14 cellular contexts compared by ENCODE assay signal in the genomic region with DNA sequence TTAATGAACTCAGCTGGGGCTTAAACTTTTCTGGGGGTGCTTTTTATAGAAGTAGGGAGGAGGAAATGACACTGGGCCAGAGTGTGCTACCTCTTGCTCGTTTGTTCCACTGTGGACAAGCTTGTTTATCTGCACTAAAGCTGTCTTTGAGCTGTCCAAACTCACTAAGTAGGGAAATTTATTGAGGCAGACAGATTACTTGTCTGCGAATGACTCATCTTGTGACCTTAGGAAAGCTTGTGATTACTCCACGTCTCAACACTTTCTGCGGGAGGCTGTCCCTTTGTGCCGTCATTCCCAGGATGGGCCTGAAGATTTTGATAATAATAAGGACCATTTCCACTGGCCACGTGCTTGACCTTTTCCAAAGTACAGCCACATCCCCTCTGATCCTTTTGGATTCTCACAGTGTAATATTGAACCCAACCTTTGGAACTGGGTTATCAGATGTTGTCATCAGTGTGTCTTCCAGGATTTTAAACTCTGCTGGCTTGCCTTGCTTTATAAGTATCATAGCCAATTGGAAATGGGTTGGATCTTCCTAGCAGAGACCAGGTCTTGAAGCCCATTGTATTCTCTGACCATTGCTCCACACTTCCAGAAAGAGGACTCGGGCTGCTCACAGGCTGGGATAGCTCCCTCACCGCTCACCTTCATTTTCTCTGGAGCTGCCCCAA.
DNase-seq lines count a peak whose midpoint lies in the region; ATAC-seq and TF ChIP-seq lines count a peak whose summit lies in the region.
"Had no signal": no experiment of that assay in that cellular context is flagged by ENCODE, and none has a peak within 500 bp of the region (broad histone marks: within the 10 kb centered on the region; RNA-seq: fewer than 3 reads in every experiment).

No MANE protein-coding gene starts in this region.

- intact Hi-C loops in mucosa of descending colon (cut with DNase I, micrococcal nuclease) = no loop called here
- intact Hi-C loops in transverse colon (cut with DNase I; ENCODE audit: low total_unique reads) = loop anchor here (2.0 kb wide), 1 partner anchor 74 kb away; no protein-coding TSS in a partner anchor
- intact Hi-C loops in A673 (cut with micrococcal nuclease; ENCODE audit: unreplicated experiment) = no loop called here

- no peak for TF ChIP-seq EP300 in transverse colon (IDR thresholded peaks at IDR 0.05; ENCODE audit: low read depth)

- H3K27ac ChIP-seq in transverse colon (peak overlapping the region in 3 of 4 donors; percentile 13 to 40 (median 14)), A673 (ENCODE audit: low read depth, low read length, poor library complexity, severe bottlenecking) (no peak overlapping the region)
- H3K27ac ChIP-seq: SJCRH30, thyroid gland had no signal

- ATAC-seq in mucosa of descending colon (peak; percentile 42), HG02973 (IDR thresholded peaks at IDR 0.05; ENCODE audit: unreplicated experiment) (no peak)

- TF ChIP-seq CTCF in mucosa of descending colon (IDR thresholded peaks at IDR 0.05) (no peak), transverse colon (IDR thresholded peaks at IDR 0.05) (no peak), A673 (conservative IDR thresholded peaks at IDR 0.05; ENCODE audit: low read depth, low read length) (no peak)

- H3K4me3 ChIP-seq in mucosa of descending colon (no peak overlapping the region), transverse colon (no peak overlapping the region), A673 (ENCODE audit: low read depth, low read length, poor library complexity, severe bottlenecking) (no peak overlapping the region)
- H3K4me3 ChIP-seq: SJCRH30, thyroid gland had no signal

- no peak for TF ChIP-seq POLR2A in transverse colon (IDR thresholded peaks at IDR 0.05)

- in situ Hi-C loops in transverse colon (cut with MboI; ENCODE audit: low pct_ligation_motif_present in 1 of 4, low pct_unique_long_range_greater_than_20kb in 1 of 4, low sequenced_read_pairs in 3 of 4) = no loop called here

- no peaks in the 10 kb centered on the region for H3K36me3 ChIP-seq in mucosa of descending colon (ENCODE audit: low read depth)
- no peaks in the 10 kb centered on the region for H3K36me3 ChIP-seq in transverse colon
- no peaks in the 10 kb centered on the region for H3K36me3 ChIP-seq in A673 (ENCODE audit: insufficient read depth, low read length, poor library complexity, severe bottlenecking)
- H3K36me3 ChIP-seq: SJCRH30, thyroid gland had no signal

- CTCF ChIA-PET in A673 (lab: Charles Lee) = no interaction called here

- no peaks in the 10 kb centered on the region for H3K4me1 ChIP-seq in mucosa of descending colon (ENCODE audit: low read depth)
- peaks cover 0 to 2% (median 0%) of the 10 kb centered on the region in 4 donors for H3K4me1 ChIP-seq in transverse colon
- H3K4me1 ChIP-seq in A673 (ENCODE audit: insufficient read depth, low read length, poor library complexity, severe bottlenecking) = no peaks in the 10 kb centered on the region
- H3K4me1 ChIP-seq: thyroid gland had no signal

- H3K9me3 ChIP-seq in mucosa of descending colon (no peaks in the 10 kb centered on the region), transverse colon (no peaks in the 10 kb centered on the region), A673 (ENCODE audit: low read depth, low read length, poor library complexity, severe bottlenecking) (no peaks in the 10 kb centered on the region)
- H3K9me3 ChIP-seq: SJCRH30, thyroid gland had no signal

- H3K27me3 ChIP-seq in transverse colon = no peaks in the 10 kb centered on the region
- H3K27me3 ChIP-seq in A673 (replicated peaks; ENCODE audit: insufficient read depth, low read depth, low read length, poor library complexity) = no peaks in the 10 kb centered on the region
- H3K27me3 ChIP-seq: SJCRH30, thyroid gland had no signal

- peak; percentile 9 for DNase-seq in RKO (ENCODE audit: low spot score)
- peak; percentile 36 for DNase-seq in epidermal melanocyte (ENCODE audit: insufficient read length, low spot score)
- DNase-seq in mucosa of descending colon = peak in 1 of 3 donors; percentile 20
- DNase-seq in transverse colon = no peak
- DNase-seq in A673 (ENCODE audit: low spot score) = no peak
- no peak for DNase-seq in NOMO-1 treated with DMSO at 0.1 percent for 48 hours (lab: John Stamatoyannopoulos, UW; ENCODE audit: unreplicated experiment)
- DNase-seq: activated CD8-positive, alpha-beta memory T cell treated with anti-CD3 and anti-CD28 coated beads for 24 hours; activated gamma-delta T cell treated with Interleukin-2 at 50 U/mL for 16 hours; effector CD8-positive, alpha-beta T cell; immature natural killer cell; SJCRH30; stimulated activated CD8-positive, alpha-beta memory T cell treated with anti-CD3 and anti-CD28 coated beads, Interleukin-4, amount 100 ng/mL, for 48 hours; thyroid gland had no signal

- 42 to 54% methylated on average over 3 to 8 of the region's 8 CpGs for WGBS in transverse colon (ENCODE audit: low coverage in 1 of 2), 2 donors

- POLR2A ChIA-PET in A673 (lab: Charles Lee; ENCODE audit: low non-redundant PET) = no interaction called here

- no TSS peak for BruUV-seq in A673 (replicated peaks; lab: Mats Ljungman, UMichigan)

Comparison
In these comparisons a context has a peak if more than half of its experiments do, and no peak if none do; other contexts are left out.
1. DNase-seq: peak in RKO (single experiment) and epidermal melanocyte (single experiment); none in transverse colon (single experiment), A673 (single experiment) and NOMO-1 treated with DMSO at 0.1 percent for 48 hours (single experiment).